In the genomic region with DNA sequence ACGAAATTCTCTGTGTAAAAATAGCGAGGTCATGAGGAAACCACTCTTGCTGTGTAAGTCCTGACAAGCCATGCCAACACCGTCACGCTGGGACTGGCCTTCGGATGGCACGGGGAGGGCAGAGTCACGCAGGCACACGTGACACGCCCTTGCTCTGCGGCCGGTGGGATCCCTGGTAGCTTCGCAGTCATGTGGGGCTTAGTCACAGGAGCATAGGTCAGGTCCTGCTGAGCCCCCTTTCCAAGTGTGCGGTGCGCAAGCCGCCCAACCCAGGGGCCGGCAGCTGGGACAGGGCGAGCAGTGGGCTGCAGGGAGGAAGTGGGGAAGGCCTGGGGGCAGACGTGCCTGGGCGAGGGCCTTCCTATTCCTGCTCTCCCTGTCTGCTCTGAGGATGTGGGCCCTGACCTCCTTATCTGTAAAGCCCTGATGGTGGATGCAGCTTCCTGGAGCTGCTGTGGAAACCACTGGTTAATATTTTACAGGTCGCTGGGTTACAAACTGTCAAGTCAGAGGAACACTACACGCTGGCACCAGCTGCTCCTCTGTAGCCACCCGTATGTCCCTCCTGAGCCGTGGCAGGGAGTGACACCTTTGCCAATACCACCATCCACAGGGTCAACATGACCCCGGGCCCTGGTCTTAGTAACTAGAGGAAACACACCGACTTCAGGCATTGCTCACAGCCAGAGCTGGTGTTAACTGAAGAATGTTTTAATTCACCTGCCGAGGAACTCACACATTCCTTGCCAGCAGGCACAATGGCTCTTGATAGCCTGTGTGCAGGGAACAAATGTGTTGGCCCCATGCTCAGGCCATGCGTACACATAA, we compare ENCODE assay signal across 1 cellular context.
TF ChIP-seq lines count a peak whose summit lies in the region.

No MANE protein-coding gene starts in this region.

TF ChIP-seq in GM12878, 131 proteins besides CTCF, POLR2A, EP300 and RAD21 (continued from another document):
- TF ChIP-seq MTA3 (IDR thresholded peaks at IDR 0.05; ENCODE audit: borderline replicate concordance, low read length) (no peak), DPF2 (IDR thresholded peaks at IDR 0.05) (0 out of 2 replicates have a peak, but pooled peaks have one; percentile 35), NFYA (IDR thresholded peaks at IDR 0.05; ENCODE audit: borderline replicate concordance, low read depth, low read length) (no peak), NR2F1 (conservative IDR thresholded peaks at IDR 0.05) (peak; percentile 54), HDGF (IDR thresholded peaks at IDR 0.05) (0 out of 2 replicates have a peak, but pooled peaks have one; percentile 50), TBL1XR1 (IDR thresholded peaks at IDR 0.05; ENCODE audit: low read depth, low read length) (no peak), POLR2AphosphoS5 (IDR thresholded peaks at IDR 0.05; ENCODE audit: low read length) (0 out of 2 replicates have a peak, but pooled peaks have one; percentile 23), POLR2AphosphoS2 (IDR thresholded peaks at IDR 0.05; ENCODE audit: low read depth, low read length) (no peak), IKZF1 (conservative IDR thresholded peaks at IDR 0.05) (peak; percentile 76), SREBF2 (IDR thresholded peaks at IDR 0.05; ENCODE audit: low read length) (no peak), POU2F2 (IDR thresholded peaks at IDR 0.05; ENCODE audit: borderline replicate concordance, low read depth, low read length) (no peak), MEF2B (IDR thresholded peaks at IDR 0.05; ENCODE audit: partially characterized antibody, poor library complexity, severe bottlenecking) (no peak), MYB (IDR thresholded peaks at IDR 0.05; ENCODE audit: borderline replicate concordance, low read depth, low read length) (no peak), TARDBP (IDR thresholded peaks at IDR 0.05; ENCODE audit: borderline replicate concordance) (no peak), LARP7 (IDR thresholded peaks at IDR 0.05) (0 out of 2 replicates have a peak, but pooled peaks have one; percentile 32), CREM (IDR thresholded peaks at IDR 0.05; ENCODE audit: low read depth) (no peak), SMARCA5 (IDR thresholded peaks at IDR 0.05) (no peak), ETV6 (conservative IDR thresholded peaks at IDR 0.05 in 1 of 2, IDR thresholded peaks at IDR 0.05 in 1 of 2; ENCODE audit: borderline replicate concordance in 1 of 2, low read depth in 1 of 2) (no peak)
- TF ChIP-seq, protein P1, sequence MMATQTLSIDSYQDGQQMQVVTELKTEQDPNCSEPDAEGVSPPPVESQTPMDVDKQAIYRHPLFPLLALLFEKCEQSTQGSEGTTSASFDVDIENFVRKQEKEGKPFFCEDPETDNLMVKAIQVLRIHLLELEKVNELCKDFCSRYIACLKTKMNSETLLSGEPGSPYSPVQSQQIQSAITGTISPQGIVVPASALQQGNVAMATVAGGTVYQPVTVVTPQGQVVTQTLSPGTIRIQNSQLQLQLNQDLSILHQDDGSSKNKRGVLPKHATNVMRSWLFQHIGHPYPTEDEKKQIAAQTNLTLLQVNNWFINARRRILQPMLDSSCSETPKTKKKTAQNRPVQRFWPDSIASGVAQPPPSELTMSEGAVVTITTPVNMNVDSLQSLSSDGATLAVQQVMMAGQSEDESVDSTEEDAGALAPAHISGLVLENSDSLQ (IDR thresholded peaks at IDR 0.05), result no peak
- TF ChIP-seq, protein P2, sequence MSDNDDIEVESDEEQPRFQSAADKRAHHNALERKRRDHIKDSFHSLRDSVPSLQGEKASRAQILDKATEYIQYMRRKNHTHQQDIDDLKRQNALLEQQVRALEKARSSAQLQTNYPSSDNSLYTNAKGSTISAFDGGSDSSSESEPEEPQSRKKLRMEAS (IDR thresholded peaks at IDR 0.05; ENCODE audit: low read depth, low read length), result no peak
- TF ChIP-seq, protein P3, sequence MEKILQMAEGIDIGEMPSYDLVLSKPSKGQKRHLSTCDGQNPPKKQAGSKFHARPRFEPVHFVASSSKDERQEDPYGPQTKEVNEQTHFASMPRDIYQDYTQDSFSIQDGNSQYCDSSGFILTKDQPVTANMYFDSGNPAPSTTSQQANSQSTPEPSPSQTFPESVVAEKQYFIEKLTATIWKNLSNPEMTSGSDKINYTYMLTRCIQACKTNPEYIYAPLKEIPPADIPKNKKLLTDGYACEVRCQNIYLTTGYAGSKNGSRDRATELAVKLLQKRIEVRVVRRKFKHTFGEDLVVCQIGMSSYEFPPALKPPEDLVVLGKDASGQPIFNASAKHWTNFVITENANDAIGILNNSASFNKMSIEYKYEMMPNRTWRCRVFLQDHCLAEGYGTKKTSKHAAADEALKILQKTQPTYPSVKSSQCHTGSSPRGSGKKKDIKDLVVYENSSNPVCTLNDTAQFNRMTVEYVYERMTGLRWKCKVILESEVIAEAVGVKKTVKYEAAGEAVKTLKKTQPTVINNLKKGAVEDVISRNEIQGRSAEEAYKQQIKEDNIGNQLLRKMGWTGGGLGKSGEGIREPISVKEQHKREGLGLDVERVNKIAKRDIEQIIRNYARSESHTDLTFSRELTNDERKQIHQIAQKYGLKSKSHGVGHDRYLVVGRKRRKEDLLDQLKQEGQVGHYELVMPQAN (conservative IDR thresholded peaks at IDR 0.05), result peak; percentile 50; the same call in 1 of the 2 replicates
